8 cellular contexts compared by ENCODE assay signal in the genomic region with DNA sequence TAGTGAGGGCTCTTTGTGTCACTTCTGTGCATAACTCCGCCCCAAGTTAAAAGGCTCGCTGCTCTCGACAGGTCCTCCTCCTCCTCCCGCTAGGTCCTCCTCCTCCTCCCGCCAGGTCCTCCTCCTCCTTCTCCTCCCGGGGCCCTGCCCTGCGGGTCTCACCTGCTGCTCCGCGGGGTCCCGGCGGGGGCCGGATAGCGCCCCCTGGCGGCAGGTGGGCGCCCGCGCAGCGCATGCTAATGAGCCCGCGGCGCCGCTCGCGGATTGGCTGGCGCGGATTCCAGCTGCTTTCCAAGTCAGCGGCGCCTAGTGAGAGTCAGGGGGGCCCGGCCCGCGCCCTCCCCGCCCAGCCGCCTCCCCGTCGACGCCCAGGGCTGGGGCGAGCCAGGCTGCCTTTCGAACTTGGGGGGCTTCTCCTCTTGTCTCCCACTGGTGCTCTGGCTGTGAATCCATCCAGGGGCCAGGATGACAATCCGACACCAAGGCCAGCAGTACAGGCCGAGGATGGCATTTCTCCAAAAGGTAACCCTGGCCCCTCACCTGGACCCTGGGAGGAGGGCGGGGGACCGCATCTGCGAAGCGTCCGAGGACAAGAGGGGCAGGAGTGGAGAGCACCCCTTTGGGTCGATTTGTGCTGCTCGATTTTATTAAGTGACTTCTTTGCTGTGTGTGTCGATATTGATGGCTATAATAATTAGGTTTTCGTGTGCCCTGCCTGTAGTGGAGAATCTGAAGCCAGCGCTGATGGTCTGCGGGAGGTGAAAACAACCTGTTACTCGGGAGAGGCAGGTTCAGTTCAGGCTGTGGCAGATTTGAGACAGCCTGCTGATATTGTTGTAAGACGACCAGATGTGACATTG. TPM values are rescaled to one million over a fixed set of nuclear protein-coding genes. Genes with fewer than 3 reads are reported as not detected.
DNase-seq lines count a peak whose midpoint lies in the region; ATAC-seq and TF ChIP-seq lines count a peak whose summit lies in the region.

A gene (plus strand): TSS at position 295 of the 860 bp plus-strand sequence. CDS start 171 bp downstream, at position 466.

- H2BK120ac ChIP-seq in neuronal stem cell (ENCODE audit: low read depth, low read length) = no peak within 1 kb of the TSS

- no peak within 1 kb of the TSS for H4K8ac ChIP-seq in neuronal stem cell (ENCODE audit: low read depth, low read length)

- H3K4me1 ChIP-seq in gastroesophageal sphincter = peaks cover 0 to 28% (median 2%) of the 10 kb centered on the region in 3 donors
- peaks cover 10 to 13% of the 10 kb centered on the region in 2 donors for H3K4me1 ChIP-seq in neuronal stem cell (ENCODE audit: control insufficient read depth in 2 of 2, insufficient read depth in 1 of 2, low read depth in 1 of 2, low read length in 2 of 2)
- H3K4me1 ChIP-seq in subcutaneous abdominal adipose tissue (ENCODE audit: control insufficient read depth in 5 of 5, insufficient read depth in 5 of 5, low read length in 5 of 5) = peaks cover 3 to 12% (median 10%) of the 10 kb centered on the region in 5 donors

- H2BK5ac ChIP-seq in neuronal stem cell (ENCODE audit: low read length) = no peak within 1 kb of the TSS

- H4K91ac ChIP-seq in neuronal stem cell (ENCODE audit: low read depth, low read length, poor library complexity) = no peak within 1 kb of the TSS

- no peak within 1 kb of the TSS for H3K14ac ChIP-seq in neuronal stem cell (ENCODE audit: low read length)

- peak; percentile 90 for ATAC-seq in GM21723 (IDR thresholded peaks at IDR 0.05; ENCODE audit: unreplicated experiment)
- ATAC-seq in gastroesophageal sphincter = peak; percentile 96

- H3K9ac ChIP-seq in neuronal stem cell (ENCODE audit: low read depth, low read length, poor library complexity) = peak within 1 kb of the TSS; percentile 30
- H3K9ac ChIP-seq in subcutaneous abdominal adipose tissue (ENCODE audit: low read length in 5 of 5) = peak within 1 kb of the TSS; percentile 26 to 66 (median 58)

- H2BK15ac ChIP-seq in neuronal stem cell (ENCODE audit: low read length) = peak within 1 kb of the TSS; percentile 46

- WGBS in gastroesophageal sphincter (ENCODE audit: low coverage in 1 of 2), 2 donors = 5% methylated on average over 11 to 12 of the region's 53 CpGs
- WGBS in neuronal stem cell (ENCODE audit: extremely low coverage in 2 of 2, insufficient read length in 2 of 2, insufficient replicate concordance in 1 of 2), 2 donors = no CpG with 5 or more reads among the region's 53 CpGs

- no peak within 1 kb of the TSS for H2BK12ac ChIP-seq in neuronal stem cell (ENCODE audit: low read length)

- H3K4me2 ChIP-seq in neuronal stem cell (ENCODE audit: insufficient read depth, low read length, poor library complexity, severe bottlenecking) = peak within 1 kb of the TSS; percentile 93

- H3K36me3 ChIP-seq in gastroesophageal sphincter = no peaks in the 10 kb centered on the region
- no peaks in the 10 kb centered on the region for H3K36me3 ChIP-seq in neuronal stem cell (replicated peaks in 1 of 2; ENCODE audit: control insufficient read depth in 2 of 2, insufficient read depth in 2 of 2, low read length in 2 of 2)
- no peaks in the 10 kb centered on the region for H3K36me3 ChIP-seq in subcutaneous abdominal adipose tissue (ENCODE audit: control insufficient read depth in 5 of 5, insufficient read depth in 5 of 5, low read length in 5 of 5)

- H3K79me1 ChIP-seq in neuronal stem cell (ENCODE audit: low read depth, low read length) = no peaks in the 10 kb centered on the region

- H3K9me3 ChIP-seq in gastroesophageal sphincter = no peaks in the 10 kb centered on the region
- no peaks in the 10 kb centered on the region for H3K9me3 ChIP-seq in neuronal stem cell (replicated peaks in 1 of 2; ENCODE audit: control insufficient read depth in 2 of 2, insufficient read depth in 1 of 2, low read depth in 1 of 2, low read length in 2 of 2)
- H3K9me3 ChIP-seq in subcutaneous abdominal adipose tissue (ENCODE audit: control insufficient read depth in 5 of 5, low read length in 5 of 5) = no peaks in the 10 kb centered on the region

- peak within 1 kb of the TSS; percentile 88 for H2AFZ ChIP-seq in neuronal stem cell (ENCODE audit: low read length)

- TF ChIP-seq EP300 in gastroesophageal sphincter (IDR thresholded peaks at IDR 0.05) = no peak

- H3K27ac ChIP-seq in gastroesophageal sphincter (peak within 1 kb of the TSS; percentile 30 to 80 (median 69)), neuronal stem cell (replicated peaks; ENCODE audit: low read length) (no peak within 1 kb of the TSS), subcutaneous abdominal adipose tissue (ENCODE audit: low read depth, low read length) (no peak within 1 kb of the TSS)

- TF ChIP-seq CTCF in gastroesophageal sphincter (IDR thresholded peaks at IDR 0.05) = peak; percentile 98 to 100 (median 100)

- peak; percentile 38 for DNase-seq in DMS79 treated with DMSO at 0.1 percent for 48 hours (lab: John Stamatoyannopoulos, UW)
- DNase-seq in KG1 (lab: John Stamatoyannopoulos, UW) = peak; percentile 48
- peak; percentile 89 for DNase-seq in RPMI8226
- DNase-seq in activated effector memory CD4-positive, alpha-beta T cell treated with anti-CD3 and anti-CD28 coated beads, Interleukin-2, amount 50 U/mL, for 16 hours = peak; percentile 95
- DNase-seq in neuronal stem cell (ENCODE audit: low spot score) = peak; percentile 82

- TF ChIP-seq POLR2A in gastroesophageal sphincter (IDR thresholded peaks at IDR 0.05) = no peak

- no peak within 1 kb of the TSS for H2AK5ac ChIP-seq in neuronal stem cell (ENCODE audit: low read depth, low read length)

- peak within 1 kb of the TSS; percentile 67 for H3K18ac ChIP-seq in neuronal stem cell (ENCODE audit: low read length)

- H3K27me3 ChIP-seq in gastroesophageal sphincter (peaks cover 4% of the 10 kb centered on the region), neuronal stem cell (ENCODE audit: control insufficient read depth in 3 of 3, insufficient read depth in 3 of 3, low read depth in 1 of 3, low read length in 3 of 3) (peaks cover 0 to 25% (median 6%) of the 10 kb centered on the region in 3 experiments), subcutaneous abdominal adipose tissue (ENCODE audit: control insufficient read depth in 5 of 5, insufficient read depth in 4 of 5, low read length in 5 of 5) (peaks cover 5 to 23% (median 14%) of the 10 kb centered on the region in 5 donors)

- H3K4ac ChIP-seq in neuronal stem cell (ENCODE audit: low read length) = no peak within 1 kb of the TSS

- H3K23ac ChIP-seq in neuronal stem cell (ENCODE audit: low read depth, low read length, poor library complexity) = peak within 1 kb of the TSS; percentile 27

- H3K4me3 ChIP-seq in gastroesophageal sphincter (peak within 1 kb of the TSS; percentile 66 to 95), neuronal stem cell (ENCODE audit: low read length in 2 of 2) (peak within 1 kb of the TSS; percentile 33 to 76), subcutaneous abdominal adipose tissue (ENCODE audit: low read depth in 1 of 5, low read length in 5 of 5) (peak within 1 kb of the TSS; percentile 41 to 61 (median 56))

RNA-seq across cellular contexts. Expression of the gene that starts here (rescaled TPM):
- total RNA-seq in gastroesophageal sphincter = 10 to 100 TPM; 17.4 to 43.9 (median 40.8) TPM
- 8.1 TPM for polyA plus RNA-seq in neuronal stem cell (2013, experiment 1 of 2)
- 7.6 TPM for polyA plus RNA-seq in neuronal stem cell (2013, experiment 2 of 2)

Comparison
In these comparisons a context has a peak if more than half of its experiments do, and no peak if none do; other contexts are left out.
1. DNase-seq: peak in every context shown above with its lines; median percentile 95 in activated effector memory CD4-positive, alpha-beta T cell treated with anti-CD3 and anti-CD28 coated beads, Interleukin-2, amount 50 U/mL, for 16 hours; 89 in RPMI8226; 82 in neuronal stem cell; 48 in KG1; 38 in DMS79 treated with DMSO at 0.1 percent for 48 hours.
2. H3K27ac ChIP-seq: peak in gastroesophageal sphincter (4 of 4); none in neuronal stem cell (single experiment) and subcutaneous abdominal adipose tissue (single experiment).
3. Peak in every context shown above with its lines, with median percentiles within 50 percentile points of each other: H3K4me3 ChIP-seq.